In genomic region chr5:76402251-76402879, GRCh38 we compare ENCODE assay signal across 7 cellular contexts.
DNase-seq lines count a peak whose midpoint lies in the region; ATAC-seq lines count a peak whose summit lies in the region.

No MANE protein-coding gene starts in this region.

- ATAC-seq in GM19324 (IDR thresholded peaks at IDR 0.05; ENCODE audit: low FRiP score, unreplicated experiment): peak; percentile 40
- ATAC-seq in HG03280 (IDR thresholded peaks at IDR 0.05; ENCODE audit: unreplicated experiment): peak; percentile 49

- DNase-seq in SW480 (ENCODE audit: low spot score) (peak; percentile 71), iPS-NIHi7 (ENCODE audit: extremely low spot score) (peak; percentile 83), NCI-H2107 treated with DMSO at 0.1 percent for 48 hours (lab: John Stamatoyannopoulos, UW; ENCODE audit: unreplicated experiment) (no peak)
- DNase-seq in activated naive CD8-positive, alpha-beta T cell treated with anti-CD3 and anti-CD28 coated beads, Interleukin-2, amount 50 U/mL, for 16 hours (ENCODE audit: low read depth, low spot score): peak; percentile 50
- DNase-seq in stimulated activated CD4-positive, alpha-beta T cell treated with anti-CD3 and anti-CD28 coated beads, Interleukin-1b, Interleukin-23, amount 100 ng/mL, for 24 hours (ENCODE audit: low read depth in 4 of 4, low spot score in 1 of 4): peak; percentile 45 to 83 (median 60)
